11 cellular contexts compared by ENCODE assay signal in genomic region chr9:98121096-98121495, GRCh38.
A peak's percentile ranks its signal among the peaks of the same experiment; 100 is the strongest.
DNase-seq lines count a peak whose midpoint lies in the region; ATAC-seq lines count a peak whose summit lies in the region.
"Had no signal": no experiment of that assay in that cellular context is flagged by ENCODE, and none has a peak within 500 bp of the region (broad histone marks: within the 10 kb centered on the region; RNA-seq: fewer than 3 reads in every experiment).

No MANE protein-coding gene starts in this region.

- no peak for ATAC-seq in stimulated activated effector memory CD8-positive, alpha-beta T cell treated with anti-CD3 and anti-CD28 coated beads, Interleukin-12 subunit alpha, Interleukin-12 subunit beta, amount 100 ng/mL, for 72 hours
- ATAC-seq in HG02610 (IDR thresholded peaks at IDR 0.05; ENCODE audit: unreplicated experiment) = no peak
- ATAC-seq: WTC11 had no signal

- H3K4me3 Mint-ChIP-seq in stimulated activated effector memory CD8-positive, alpha-beta T cell treated with anti-CD3 and anti-CD28 coated beads, Interleukin-12 subunit alpha, Interleukin-12 subunit beta, amount 100 ng/mL, for 72 hours = peak overlapping the region; percentile 83
- H3K4me3 Mint-ChIP-seq: WTC11 had no signal

- peaks cover 23% of the 10 kb centered on the region for H3K36me3 Mint-ChIP-seq in stimulated activated effector memory CD8-positive, alpha-beta T cell treated with anti-CD3 and anti-CD28 coated beads, Interleukin-12 subunit alpha, Interleukin-12 subunit beta, amount 100 ng/mL, for 72 hours

- H3K27ac ChIP-seq in effector memory CD4-positive, alpha-beta T cell (ENCODE audit: insufficient read depth, low read length, poor library complexity, severe bottlenecking) = peak overlapping the region; percentile 49
- H3K27ac ChIP-seq: cardiac muscle cell had no signal

- peak; percentile 17 for DNase-seq in NCI-H1092 treated with DMSO at 0.1 percent for 48 hours (lab: John Stamatoyannopoulos, UW)
- DNase-seq in NCI-H1092 (lab: John Stamatoyannopoulos, UW) = no peak
- DNase-seq in OCI-M1 (lab: John Stamatoyannopoulos, UW) = peak; percentile 31
- DNase-seq in effector memory CD4-positive, alpha-beta T cell = no peak
- no peak for DNase-seq in stimulated activated effector memory CD8-positive, alpha-beta T cell treated with anti-CD3 and anti-CD28 coated beads, Interleukin-12 subunit alpha, Interleukin-12 subunit beta, amount 100 ng/mL, for 72 hours (ENCODE audit: low spot score in 2 of 2)
- DNase-seq in NCI-H446 (lab: John Stamatoyannopoulos, UW) = no peak
- no peak for DNase-seq in effector CD4-positive, alpha-beta T cell
- DNase-seq: NCI-H1436 treated with DMSO at 0.1 percent for 48 hours had no signal

- peaks cover 38% of the 10 kb centered on the region for H3K4me1 ChIP-seq in effector memory CD4-positive, alpha-beta T cell (ENCODE audit: control insufficient read depth, insufficient read depth, low read length, poor library complexity, severe bottlenecking)

- H3K27me3 ChIP-seq in effector memory CD4-positive, alpha-beta T cell (replicated peaks; ENCODE audit: control insufficient read depth, insufficient read depth, low read length, poor library complexity, severe bottlenecking) = no peaks in the 10 kb centered on the region
- H3K27me3 ChIP-seq: cardiac muscle cell had no signal

- peak overlapping the region; percentile 91 for H3K27ac Mint-ChIP-seq in stimulated activated effector memory CD8-positive, alpha-beta T cell treated with anti-CD3 and anti-CD28 coated beads, Interleukin-12 subunit alpha, Interleukin-12 subunit beta, amount 100 ng/mL, for 72 hours

- H3K9me3 ChIP-seq in effector memory CD4-positive, alpha-beta T cell (ENCODE audit: control insufficient read depth, low read length) = no peaks in the 10 kb centered on the region

- H3K4me3 ChIP-seq in effector memory CD4-positive, alpha-beta T cell (ENCODE audit: insufficient read depth, low read depth, low read length, poor library complexity, severe bottlenecking) = peak overlapping the region; percentile 4
- H3K4me3 ChIP-seq: cardiac muscle cell had no signal

- peaks cover 13% of the 10 kb centered on the region for H3K36me3 ChIP-seq in effector memory CD4-positive, alpha-beta T cell (ENCODE audit: control insufficient read depth, insufficient read depth, low read length)
- H3K36me3 ChIP-seq: cardiac muscle cell had no signal

- H3K4me1 Mint-ChIP-seq in stimulated activated effector memory CD8-positive, alpha-beta T cell treated with anti-CD3 and anti-CD28 coated beads, Interleukin-12 subunit alpha, Interleukin-12 subunit beta, amount 100 ng/mL, for 72 hours = peaks cover 40% of the 10 kb centered on the region

- H3K9me3 Mint-ChIP-seq in stimulated activated effector memory CD8-positive, alpha-beta T cell treated with anti-CD3 and anti-CD28 coated beads, Interleukin-12 subunit alpha, Interleukin-12 subunit beta, amount 100 ng/mL, for 72 hours = no peaks in the 10 kb centered on the region
- H3K9me3 Mint-ChIP-seq: WTC11 had no signal

Comparison
In these comparisons a context has a peak if more than half of its experiments do, and no peak if none do; other contexts are left out.
1. DNase-seq: peak in NCI-H1092 treated with DMSO at 0.1 percent for 48 hours (single experiment) and OCI-M1 (single experiment); none in NCI-H1092 (single experiment), effector memory CD4-positive, alpha-beta T cell (0 of 3), stimulated activated effector memory CD8-positive, alpha-beta T cell treated with anti-CD3 and anti-CD28 coated beads, Interleukin-12 subunit alpha, Interleukin-12 subunit beta, amount 100 ng/mL, for 72 hours (0 of 2), NCI-H446 (0 of 2) and effector CD4-positive, alpha-beta T cell (single experiment).